9 cellular contexts compared by ENCODE assay signal in the genomic region with DNA sequence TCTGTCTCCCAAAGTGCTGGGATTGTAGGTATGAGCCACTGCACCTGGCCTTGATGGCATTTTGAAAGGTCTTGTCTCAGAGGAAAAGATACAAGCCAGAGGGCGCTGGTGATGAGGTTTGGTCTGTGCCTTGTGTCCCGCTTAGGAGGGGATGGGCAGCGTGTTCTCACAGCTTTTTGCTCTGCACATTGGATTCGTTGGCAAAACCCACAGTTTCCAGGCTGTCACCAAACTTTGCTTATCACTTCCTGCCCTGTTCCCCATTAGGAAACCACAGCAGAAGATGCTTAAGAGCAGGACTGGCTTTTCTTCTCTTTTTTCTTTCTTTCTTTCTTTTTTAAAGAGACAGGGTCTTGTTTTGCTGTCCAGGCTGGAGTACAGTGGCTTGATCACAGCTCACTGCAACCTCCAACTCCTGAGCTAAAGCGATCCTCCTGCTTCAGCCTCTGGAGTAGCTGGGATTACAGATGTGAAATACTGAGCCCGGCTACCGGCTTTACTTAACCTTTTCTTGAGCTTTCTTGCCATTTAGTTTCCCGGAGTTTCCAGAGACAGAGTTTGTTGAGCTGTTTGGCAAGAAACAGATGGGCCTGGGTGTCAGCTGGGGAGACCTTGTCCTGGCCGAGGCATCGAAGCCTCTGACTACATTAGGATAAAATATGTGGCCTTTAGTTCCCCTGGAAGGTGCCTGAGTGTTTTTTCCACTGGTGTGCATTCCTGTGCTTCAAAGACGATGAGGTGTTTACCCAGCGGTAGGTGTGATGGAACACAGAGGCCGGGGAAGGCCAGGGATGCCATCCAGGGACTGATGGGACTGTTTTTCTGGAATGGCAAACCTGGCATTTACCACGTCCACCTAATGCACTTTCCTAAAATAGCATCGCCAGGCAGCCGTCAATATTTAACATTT.
DNase-seq lines count a peak whose midpoint lies in the region; ATAC-seq, FAIRE-seq and TF ChIP-seq lines count a peak whose summit lies in the region.
"Had no signal": no experiment of that assay in that cellular context is flagged by ENCODE, and none has a peak within 500 bp of the region (broad histone marks: within the 10 kb centered on the region; RNA-seq: fewer than 3 reads in every experiment).

No MANE protein-coding gene starts in this region.

- no peaks in the 10 kb centered on the region for H3K9me3 Mint-ChIP-seq in stimulated activated naive B cell treated with anti-CD40 and anti-IgM and Interleukin-4, amounts not matched to agents 10 μg/mL and 1 μg/mL and 100 μg/mL, for 72 hours

- no peak overlapping the region for H3K4me3 Mint-ChIP-seq in stimulated activated naive B cell treated with anti-CD40 and anti-IgM and Interleukin-4, amounts not matched to agents 10 μg/mL and 1 μg/mL and 100 μg/mL, for 72 hours

- no peak for TF ChIP-seq CTCF in D721Med (IDR thresholded peaks at IDR 0.05; ENCODE audit: insufficient read depth, missing control alignments)

- no peaks in the 10 kb centered on the region for H3K27me3 Mint-ChIP-seq in stimulated activated naive B cell treated with anti-CD40 and anti-IgM and Interleukin-4, amounts not matched to agents 10 μg/mL and 1 μg/mL and 100 μg/mL, for 72 hours

- peak; percentile 71 to 72 for ATAC-seq in stimulated activated naive B cell treated with anti-CD40 and anti-IgM and Interleukin-4, amounts not matched to agents 10 μg/mL and 1 μg/mL and 100 μg/mL, for 72 hours (replicated peaks)

- no peak for FAIRE-seq in D721Med (lab: Jason Lieb, UNC)

- DNase-seq in activated CD4-positive, alpha-beta T cell treated with anti-CD3 and anti-CD28 coated beads, Interleukin-2, amount 50 U/mL, for 1 hour = peak; percentile 15
- DNase-seq in activated CD4-positive, alpha-beta T cell treated with anti-CD3 and anti-CD28 coated beads for 48 hours = no peak
- peak; percentile 12 for DNase-seq in OCI-M2 (lab: John Stamatoyannopoulos, UW; ENCODE audit: unreplicated experiment)
- DNase-seq in erythroblast (lab: John Stamatoyannopoulos, UW) = peak; percentile 48 to 52
- peak; percentile 11 for DNase-seq in stimulated activated naive B cell treated with anti-CD40 and anti-IgM and Interleukin-4, amounts not matched to agents 10 μg/mL and 1 μg/mL and 100 μg/mL, for 72 hours
- no peak for DNase-seq in G401 (ENCODE audit: low spot score)
- DNase-seq in D721Med (ENCODE audit: insufficient read length, low spot score) = no peak
- no peak for DNase-seq in retina
- DNase-seq: mammary epithelial cell had no signal

- in situ Hi-C loops in G401 (cut with HindIII; ENCODE audit: low sequenced_read_pairs) = no loop called here

- H3K36me3 Mint-ChIP-seq in stimulated activated naive B cell treated with anti-CD40 and anti-IgM and Interleukin-4, amounts not matched to agents 10 μg/mL and 1 μg/mL and 100 μg/mL, for 72 hours = peaks cover 52 to 71% of the 10 kb centered on the region in 2 donors

- peaks cover 6 to 24% of the 10 kb centered on the region in 2 donors for H3K4me1 Mint-ChIP-seq in stimulated activated naive B cell treated with anti-CD40 and anti-IgM and Interleukin-4, amounts not matched to agents 10 μg/mL and 1 μg/mL and 100 μg/mL, for 72 hours

- peak overlapping the region; percentile 22 for H3K27ac Mint-ChIP-seq in stimulated activated naive B cell treated with anti-CD40 and anti-IgM and Interleukin-4, amounts not matched to agents 10 μg/mL and 1 μg/mL and 100 μg/mL, for 72 hours

- TF ChIP-seq POLR2A in erythroblast (IDR thresholded peaks at IDR 0.05; ENCODE audit: low read length) = no peak

Comparison
In these comparisons a context has a peak if more than half of its experiments do, and no peak if none do; other contexts are left out.
1. DNase-seq: peak in activated CD4-positive, alpha-beta T cell treated with anti-CD3 and anti-CD28 coated beads, Interleukin-2, amount 50 U/mL, for 1 hour (single experiment), OCI-M2 (single experiment), erythroblast (2 of 2) and stimulated activated naive B cell treated with anti-CD40 and anti-IgM and Interleukin-4, amounts not matched to agents 10 μg/mL and 1 μg/mL and 100 μg/mL, for 72 hours (single experiment); none in activated CD4-positive, alpha-beta T cell treated with anti-CD3 and anti-CD28 coated beads for 48 hours (single experiment), G401 (single experiment), D721Med (single experiment) and retina (single experiment).